In the genomic region with DNA sequence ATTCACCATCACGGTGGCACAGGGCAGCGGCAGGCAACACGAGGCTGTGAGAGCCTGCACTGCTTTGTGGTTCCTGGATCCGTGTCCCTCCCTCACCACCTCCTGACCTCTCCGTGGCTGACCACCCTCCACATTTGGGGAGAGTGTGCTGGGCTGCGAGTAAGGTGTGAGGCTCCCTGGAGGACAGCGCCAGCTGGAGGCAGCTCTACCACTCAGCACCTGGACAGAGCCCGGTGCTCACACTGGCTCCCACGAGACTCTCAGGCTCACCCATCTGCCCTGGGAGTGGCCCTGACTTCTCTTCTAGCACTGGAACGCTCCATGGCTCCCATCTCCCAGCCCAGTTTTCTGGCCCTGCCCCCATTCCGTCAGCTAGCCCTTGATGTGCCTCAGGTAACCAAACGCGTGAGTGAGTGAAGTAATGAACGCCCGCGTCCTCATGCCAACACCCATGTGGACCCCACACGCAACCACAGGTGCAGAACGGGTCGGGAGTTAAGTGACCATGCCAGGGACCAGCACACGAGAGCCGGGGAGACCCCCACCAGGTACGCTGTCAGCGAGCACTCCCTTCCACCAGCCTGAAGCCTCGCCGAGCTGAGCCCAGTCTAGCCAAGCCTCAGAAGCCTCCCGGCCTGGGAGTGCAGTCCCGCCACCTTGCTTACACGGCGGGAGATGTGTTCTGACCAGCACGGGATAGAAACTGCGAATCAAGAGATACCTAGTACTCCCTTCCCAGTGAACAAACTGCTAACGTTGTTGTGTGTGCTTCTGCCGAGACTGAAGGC, we compare ENCODE assay signal across 21 cellular contexts.
"Had no signal": no experiment of that assay in that cellular context is flagged by ENCODE, and none has a peak within 500 bp of the region (broad histone marks: within the 10 kb centered on the region; RNA-seq: fewer than 3 reads in every experiment).

No MANE protein-coding gene starts in this region.

- ATAC-seq: effector memory CD8-positive, alpha-beta T cell; gastroesophageal sphincter; naive thymus-derived CD8-positive, alpha-beta T cell; T-helper 17 cell had no signal

- H3K4me3 ChIP-seq: gastroesophageal sphincter, heart right ventricle, right atrium auricular region, skin epidermis, transverse colon had no signal

- H3K4me3 Mint-ChIP-seq: activated B cell treated with CpG ODN at 0.5 μM for 24 hours; activated naive CD8-positive, alpha-beta T cell treated with anti-CD3 and anti-CD28 coated beads, Interleukin-2, amount 10 ng/mL, durations not matched to agents 7 days and 5 days; dendritic cell treated with granulocyte-macrophage colony-stimulating factor and Interleukin-4, amounts not matched to agents 40 ng/mL and 50 ng/mL, for 4 days; effector memory CD8-positive, alpha-beta T cell; naive thymus-derived CD8-positive, alpha-beta T cell; T-helper 17 cell had no signal

- H3K27me3 Mint-ChIP-seq: activated B cell treated with CpG ODN at 0.5 μM for 24 hours; dendritic cell treated with granulocyte-macrophage colony-stimulating factor and Interleukin-4, amounts not matched to agents 40 ng/mL and 50 ng/mL, for 4 days; effector memory CD8-positive, alpha-beta T cell; T-helper 17 cell had no signal

- H3K27me3 ChIP-seq: gastroesophageal sphincter, heart right ventricle, right atrium auricular region, transverse colon had no signal

- H3K27ac ChIP-seq: epithelial cell of prostate, gastroesophageal sphincter, heart right ventricle, right atrium auricular region, skin epidermis, transverse colon had no signal

- H3K9me3 ChIP-seq: right atrium auricular region, transverse colon had no signal

- H3K27ac Mint-ChIP-seq: activated B cell treated with CpG ODN at 0.5 μM for 24 hours; activated naive CD8-positive, alpha-beta T cell treated with anti-CD3 and anti-CD28 coated beads, Interleukin-2, amount 10 ng/mL, durations not matched to agents 7 days and 5 days; dendritic cell treated with granulocyte-macrophage colony-stimulating factor and Interleukin-4, amounts not matched to agents 40 ng/mL and 50 ng/mL, for 4 days; effector memory CD8-positive, alpha-beta T cell; naive thymus-derived CD8-positive, alpha-beta T cell; T-helper 17 cell had no signal

- H3K9me3 Mint-ChIP-seq: activated B cell treated with CpG ODN at 0.5 μM for 24 hours; activated naive CD8-positive, alpha-beta T cell treated with anti-CD3 and anti-CD28 coated beads, Interleukin-2, amount 10 ng/mL, durations not matched to agents 7 days and 5 days had no signal

- H3K4me1 ChIP-seq: gastroesophageal sphincter, heart right ventricle, right atrium auricular region, transverse colon had no signal

- DNase-seq: activated B cell treated with CpG ODN at 0.5 μM for 24 hours; activated CD4-positive, alpha-beta T cell treated with anti-CD3 and anti-CD28 coated beads, Interleukin-2, amount 50 U/mL, for 1 hour; activated CD8-positive, alpha-beta memory T cell treated with anti-CD3 and anti-CD28 coated beads for 24 hours; activated naive CD8-positive, alpha-beta T cell treated with anti-CD3 and anti-CD28 coated beads, Interleukin-2, amount 10 ng/mL, durations not matched to agents 7 days and 5 days; anterior cingulate cortex; effector memory CD8-positive, alpha-beta T cell; heart right ventricle; islet precursor cell; mammary epithelial cell; naive thymus-derived CD8-positive, alpha-beta T cell; nucleus accumbens; stimulated activated CD4-positive, alpha-beta T cell treated with anti-CD3 and anti-CD28 coated beads, Interleukin-15, amount 100 ng/mL, for 24 hours; stimulated activated CD4-positive, alpha-beta T cell treated with anti-CD3 and anti-CD28 coated beads, Interleukin-4, amount 100 ng/mL, for 1 hour; stimulated activated naive CD4-positive, alpha-beta T cell; T-helper 17 cell; transverse colon had no signal

- H3K36me3 ChIP-seq: heart right ventricle, right atrium auricular region, transverse colon had no signal
